In the genomic region with DNA sequence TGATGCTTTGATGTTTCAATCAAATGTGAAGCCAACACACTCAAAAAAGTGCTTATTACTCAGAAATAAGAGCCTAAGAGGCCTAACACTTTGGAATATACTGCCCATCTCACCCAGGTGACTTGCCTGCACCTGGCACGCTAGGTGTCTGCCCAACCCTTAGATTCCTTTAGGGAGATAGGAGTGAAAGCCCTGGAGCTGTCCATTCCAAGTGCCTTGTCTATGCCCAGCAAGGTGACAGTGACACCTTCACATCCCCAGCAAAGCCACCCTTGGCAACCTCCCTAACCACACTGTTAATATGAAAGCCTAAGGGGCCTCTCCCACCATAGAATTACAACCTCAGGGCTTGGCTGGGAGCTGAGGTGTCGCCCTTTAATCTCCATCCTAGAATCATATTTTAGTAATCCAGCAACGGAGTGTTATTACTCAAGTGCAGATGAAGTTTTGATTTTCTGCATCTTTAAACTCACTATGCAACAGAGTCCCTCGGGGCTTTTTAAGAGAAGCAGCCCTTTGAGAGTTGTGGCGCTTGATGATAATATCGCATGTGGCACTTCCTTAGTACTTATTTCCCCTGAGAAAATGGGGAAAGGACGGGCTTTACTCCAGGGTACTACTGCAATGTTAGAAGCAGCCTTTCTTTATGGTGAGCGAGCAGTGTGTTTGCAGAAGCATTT, we compare ENCODE assay signal across 1 cellular context.
TF ChIP-seq lines count a peak whose summit lies in the region.

No MANE protein-coding gene starts in this region.

TF ChIP-seq in SK-N-SH treated with all-trans-retinoic acid at 6 μM for 48 hours, 23 proteins besides CTCF, POLR2A, EP300 and RAD21:
- TF ChIP-seq PATZ1 (CRISPR knock-in tag; IDR thresholded peaks at IDR 0.05; ENCODE audit: borderline replicate concordance) (no peak), TOX (CRISPR knock-in tag; IDR thresholded peaks at IDR 0.05; ENCODE audit: borderline replicate concordance) (no peak), RARB (CRISPR knock-in tag; IDR thresholded peaks at IDR 0.05) (no peak), ARNTL (CRISPR knock-in tag; IDR thresholded peaks at IDR 0.05; ENCODE audit: borderline replicate concordance, low read depth) (no peak), TCF4 (CRISPR knock-in tag; IDR thresholded peaks at IDR 0.05; ENCODE audit: borderline replicate concordance) (no peak), SNAI2 (CRISPR knock-in tag; IDR thresholded peaks at IDR 0.05) (no peak), CSRNP3 (CRISPR knock-in tag; IDR thresholded peaks at IDR 0.05) (no peak), CSDC2 (CRISPR knock-in tag; IDR thresholded peaks at IDR 0.05) (no peak), ESRRG (CRISPR knock-in tag; IDR thresholded peaks at IDR 0.05) (no peak), GLIS3 (CRISPR knock-in tag; IDR thresholded peaks at IDR 0.05) (no peak)
- TF ChIP-seq, protein P1, sequence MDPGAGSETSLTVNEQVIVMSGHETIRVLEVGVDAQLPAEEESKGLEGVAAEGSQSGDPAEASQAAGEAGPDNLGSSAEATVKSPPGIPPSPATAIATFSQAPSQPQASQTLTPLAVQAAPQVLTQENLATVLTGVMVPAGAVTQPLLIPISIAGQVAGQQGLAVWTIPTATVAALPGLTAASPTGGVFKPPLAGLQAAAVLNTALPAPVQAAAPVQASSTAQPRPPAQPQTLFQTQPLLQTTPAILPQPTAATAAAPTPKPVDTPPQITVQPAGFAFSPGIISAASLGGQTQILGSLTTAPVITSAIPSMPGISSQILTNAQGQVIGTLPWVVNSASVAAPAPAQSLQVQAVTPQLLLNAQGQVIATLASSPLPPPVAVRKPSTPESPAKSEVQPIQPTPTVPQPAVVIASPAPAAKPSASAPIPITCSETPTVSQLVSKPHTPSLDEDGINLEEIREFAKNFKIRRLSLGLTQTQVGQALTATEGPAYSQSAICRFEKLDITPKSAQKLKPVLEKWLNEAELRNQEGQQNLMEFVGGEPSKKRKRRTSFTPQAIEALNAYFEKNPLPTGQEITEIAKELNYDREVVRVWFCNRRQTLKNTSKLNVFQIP (CRISPR knock-in tag; IDR thresholded peaks at IDR 0.05; ENCODE audit: borderline replicate concordance, low read depth): no peak
